In the genomic region with DNA sequence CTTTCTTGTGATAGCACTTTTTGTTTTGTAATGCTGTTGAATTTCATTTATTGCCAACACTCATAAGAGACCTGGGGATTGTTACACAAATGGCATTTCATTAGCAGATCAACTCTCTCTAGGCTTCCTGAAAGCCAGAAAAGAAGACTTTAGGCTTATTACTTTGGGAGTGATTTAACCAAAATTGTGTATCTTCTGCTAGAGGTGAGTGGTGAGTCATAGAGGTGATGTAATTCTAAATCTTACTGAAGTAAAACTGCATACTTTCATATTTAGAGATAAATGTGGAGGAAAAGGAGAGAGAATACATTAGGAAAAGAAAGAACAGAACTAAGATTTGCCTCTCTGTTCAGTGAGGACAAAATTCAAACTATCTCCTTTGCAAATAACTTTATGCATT, we compare ENCODE assay signal across 2 cellular contexts.
TF ChIP-seq lines count a peak whose summit lies in the region.

No MANE protein-coding gene starts in this region.

TF ChIP-seq in GM23338, 12 proteins besides CTCF, POLR2A, EP300 and RAD21 (continued from another document):
- TF ChIP-seq, protein P1, sequence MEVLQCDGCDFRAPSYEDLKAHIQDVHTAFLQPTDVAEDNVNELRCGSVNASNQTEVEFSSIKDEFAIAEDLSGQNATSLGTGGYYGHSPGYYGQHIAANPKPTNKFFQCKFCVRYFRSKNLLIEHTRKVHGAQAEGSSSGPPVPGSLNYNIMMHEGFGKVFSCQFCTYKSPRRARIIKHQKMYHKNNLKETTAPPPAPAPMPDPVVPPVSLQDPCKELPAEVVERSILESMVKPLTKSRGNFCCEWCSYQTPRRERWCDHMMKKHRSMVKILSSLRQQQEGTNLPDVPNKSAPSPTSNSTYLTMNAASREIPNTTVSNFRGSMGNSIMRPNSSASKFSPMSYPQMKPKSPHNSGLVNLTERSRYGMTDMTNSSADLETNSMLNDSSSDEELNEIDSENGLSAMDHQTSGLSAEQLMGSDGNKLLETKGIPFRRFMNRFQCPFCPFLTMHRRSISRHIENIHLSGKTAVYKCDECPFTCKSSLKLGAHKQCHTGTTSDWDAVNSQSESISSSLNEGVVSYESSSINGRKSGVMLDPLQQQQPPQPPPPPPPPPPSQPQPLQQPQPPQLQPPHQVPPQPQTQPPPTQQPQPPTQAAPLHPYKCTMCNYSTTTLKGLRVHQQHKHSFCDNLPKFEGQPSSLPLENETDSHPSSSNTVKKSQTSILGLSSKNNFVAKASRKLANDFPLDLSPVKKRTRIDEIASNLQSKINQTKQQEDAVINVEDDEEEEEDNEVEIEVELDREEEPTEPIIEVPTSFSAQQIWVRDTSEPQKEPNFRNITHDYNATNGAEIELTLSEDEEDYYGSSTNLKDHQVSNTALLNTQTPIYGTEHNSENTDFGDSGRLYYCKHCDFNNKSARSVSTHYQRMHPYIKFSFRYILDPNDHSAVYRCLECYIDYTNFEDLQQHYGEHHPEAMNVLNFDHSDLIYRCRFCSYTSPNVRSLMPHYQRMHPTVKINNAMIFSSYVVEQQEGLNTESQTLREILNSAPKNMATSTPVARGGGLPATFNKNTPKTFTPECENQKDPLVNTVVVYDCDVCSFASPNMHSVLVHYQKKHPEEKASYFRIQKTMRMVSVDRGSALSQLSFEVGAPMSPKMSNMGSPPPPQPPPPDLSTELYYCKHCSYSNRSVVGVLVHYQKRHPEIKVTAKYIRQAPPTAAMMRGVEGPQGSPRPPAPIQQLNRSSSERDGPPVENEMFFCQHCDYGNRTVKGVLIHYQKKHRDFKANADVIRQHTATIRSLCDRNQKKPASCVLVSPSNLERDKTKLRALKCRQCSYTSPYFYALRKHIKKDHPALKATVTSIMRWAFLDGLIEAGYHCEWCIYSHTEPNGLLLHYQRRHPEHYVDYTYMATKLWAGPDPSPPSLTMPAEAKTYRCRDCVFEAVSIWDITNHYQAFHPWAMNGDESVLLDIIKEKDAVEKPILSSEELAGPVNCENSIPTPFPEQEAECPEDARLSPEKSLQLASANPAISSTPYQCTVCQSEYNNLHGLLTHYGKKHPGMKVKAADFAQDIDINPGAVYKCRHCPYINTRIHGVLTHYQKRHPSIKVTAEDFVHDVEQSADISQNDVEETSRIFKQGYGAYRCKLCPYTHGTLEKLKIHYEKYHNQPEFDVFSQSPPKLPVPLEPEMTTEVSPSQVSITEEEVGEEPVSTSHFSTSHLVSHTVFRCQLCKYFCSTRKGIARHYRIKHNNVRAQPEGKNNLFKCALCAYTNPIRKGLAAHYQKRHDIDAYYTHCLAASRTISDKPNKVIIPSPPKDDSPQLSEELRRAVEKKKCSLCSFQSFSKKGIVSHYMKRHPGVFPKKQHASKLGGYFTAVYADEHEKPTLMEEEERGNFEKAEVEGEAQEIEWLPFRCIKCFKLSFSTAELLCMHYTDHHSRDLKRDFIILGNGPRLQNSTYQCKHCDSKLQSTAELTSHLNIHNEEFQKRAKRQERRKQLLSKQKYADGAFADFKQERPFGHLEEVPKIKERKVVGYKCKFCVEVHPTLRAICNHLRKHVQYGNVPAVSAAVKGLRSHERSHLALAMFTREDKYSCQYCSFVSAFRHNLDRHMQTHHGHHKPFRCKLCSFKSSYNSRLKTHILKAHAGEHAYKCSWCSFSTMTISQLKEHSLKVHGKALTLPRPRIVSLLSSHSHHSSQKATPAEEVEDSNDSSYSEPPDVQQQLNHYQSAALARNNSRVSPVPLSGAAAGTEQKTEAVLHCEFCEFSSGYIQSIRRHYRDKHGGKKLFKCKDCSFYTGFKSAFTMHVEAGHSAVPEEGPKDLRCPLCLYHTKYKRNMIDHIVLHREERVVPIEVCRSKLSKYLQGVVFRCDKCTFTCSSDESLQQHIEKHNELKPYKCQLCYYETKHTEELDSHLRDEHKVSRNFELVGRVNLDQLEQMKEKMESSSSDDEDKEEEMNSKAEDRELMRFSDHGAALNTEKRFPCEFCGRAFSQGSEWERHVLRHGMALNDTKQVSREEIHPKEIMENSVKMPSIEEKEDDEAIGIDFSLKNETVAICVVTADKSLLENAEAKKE (CRISPR knock-in tag; IDR thresholded peaks at IDR 0.05), result no peak
- TF ChIP-seq STAT1 (IDR thresholded peaks at IDR 0.05; ENCODE audit: unreplicated experiment) (no peak), ETS1 (IDR thresholded peaks at IDR 0.05) (no peak), POLR2AphosphoS5 (IDR thresholded peaks at IDR 0.05; ENCODE audit: low read depth) (no peak), ZNF114 (CRISPR knock-in tag; IDR thresholded peaks at IDR 0.05) (no peak)
TF ChIP-seq in GM23338: peak in this region for 0.

TF ChIP-seq in WTC11, 78 proteins besides CTCF, POLR2A, EP300 and RAD21 (continued from another document):
- TF ChIP-seq E2F1 (CRISPR knock-in tag; IDR thresholded peaks at IDR 0.05) (no peak), SMAD4 (CRISPR knock-in tag; IDR thresholded peaks at IDR 0.05) (no peak), ERG (CRISPR knock-in tag; IDR thresholded peaks at IDR 0.05) (no peak), CBFB (CRISPR knock-in tag; IDR thresholded peaks at IDR 0.05; ENCODE audit: low read depth) (no peak), MYBL2 (CRISPR knock-in tag; IDR thresholded peaks at IDR 0.05) (no peak), IRF2 (CRISPR knock-in tag; IDR thresholded peaks at IDR 0.05; ENCODE audit: borderline replicate concordance, low read depth) (no peak), NFATC4 (CRISPR knock-in tag; IDR thresholded peaks at IDR 0.05) (no peak), AFF4 (CRISPR knock-in tag; IDR thresholded peaks at IDR 0.05; ENCODE audit: borderline replicate concordance) (no peak), ZNF671 (CRISPR knock-in tag; IDR thresholded peaks at IDR 0.05) (no peak), FOXP1 (CRISPR knock-in tag; IDR thresholded peaks at IDR 0.05; ENCODE audit: borderline replicate concordance) (no peak), HMGA2 (CRISPR knock-in tag; IDR thresholded peaks at IDR 0.05) (no peak), ZNF121 (CRISPR knock-in tag; IDR thresholded peaks at IDR 0.05) (no peak)
- TF ChIP-seq, protein P2, sequence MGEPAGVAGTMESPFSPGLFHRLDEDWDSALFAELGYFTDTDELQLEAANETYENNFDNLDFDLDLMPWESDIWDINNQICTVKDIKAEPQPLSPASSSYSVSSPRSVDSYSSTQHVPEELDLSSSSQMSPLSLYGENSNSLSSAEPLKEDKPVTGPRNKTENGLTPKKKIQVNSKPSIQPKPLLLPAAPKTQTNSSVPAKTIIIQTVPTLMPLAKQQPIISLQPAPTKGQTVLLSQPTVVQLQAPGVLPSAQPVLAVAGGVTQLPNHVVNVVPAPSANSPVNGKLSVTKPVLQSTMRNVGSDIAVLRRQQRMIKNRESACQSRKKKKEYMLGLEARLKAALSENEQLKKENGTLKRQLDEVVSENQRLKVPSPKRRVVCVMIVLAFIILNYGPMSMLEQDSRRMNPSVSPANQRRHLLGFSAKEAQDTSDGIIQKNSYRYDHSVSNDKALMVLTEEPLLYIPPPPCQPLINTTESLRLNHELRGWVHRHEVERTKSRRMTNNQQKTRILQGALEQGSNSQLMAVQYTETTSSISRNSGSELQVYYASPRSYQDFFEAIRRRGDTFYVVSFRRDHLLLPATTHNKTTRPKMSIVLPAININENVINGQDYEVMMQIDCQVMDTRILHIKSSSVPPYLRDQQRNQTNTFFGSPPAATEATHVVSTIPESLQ (CRISPR knock-in tag; IDR thresholded peaks at IDR 0.05), result no peak
- TF ChIP-seq, protein P3, sequence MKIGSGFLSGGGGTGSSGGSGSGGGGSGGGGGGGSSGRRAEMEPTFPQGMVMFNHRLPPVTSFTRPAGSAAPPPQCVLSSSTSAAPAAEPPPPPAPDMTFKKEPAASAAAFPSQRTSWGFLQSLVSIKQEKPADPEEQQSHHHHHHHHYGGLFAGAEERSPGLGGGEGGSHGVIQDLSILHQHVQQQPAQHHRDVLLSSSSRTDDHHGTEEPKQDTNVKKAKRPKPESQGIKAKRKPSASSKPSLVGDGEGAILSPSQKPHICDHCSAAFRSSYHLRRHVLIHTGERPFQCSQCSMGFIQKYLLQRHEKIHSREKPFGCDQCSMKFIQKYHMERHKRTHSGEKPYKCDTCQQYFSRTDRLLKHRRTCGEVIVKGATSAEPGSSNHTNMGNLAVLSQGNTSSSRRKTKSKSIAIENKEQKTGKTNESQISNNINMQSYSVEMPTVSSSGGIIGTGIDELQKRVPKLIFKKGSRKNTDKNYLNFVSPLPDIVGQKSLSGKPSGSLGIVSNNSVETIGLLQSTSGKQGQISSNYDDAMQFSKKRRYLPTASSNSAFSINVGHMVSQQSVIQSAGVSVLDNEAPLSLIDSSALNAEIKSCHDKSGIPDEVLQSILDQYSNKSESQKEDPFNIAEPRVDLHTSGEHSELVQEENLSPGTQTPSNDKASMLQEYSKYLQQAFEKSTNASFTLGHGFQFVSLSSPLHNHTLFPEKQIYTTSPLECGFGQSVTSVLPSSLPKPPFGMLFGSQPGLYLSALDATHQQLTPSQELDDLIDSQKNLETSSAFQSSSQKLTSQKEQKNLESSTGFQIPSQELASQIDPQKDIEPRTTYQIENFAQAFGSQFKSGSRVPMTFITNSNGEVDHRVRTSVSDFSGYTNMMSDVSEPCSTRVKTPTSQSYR (CRISPR knock-in tag; IDR thresholded peaks at IDR 0.05), result no peak
